Comparison of ENCODE assay signal across 1 cellular context in genomic region chr1:161225178-161225533, GRCh38.
TF ChIP-seq lines count a peak whose summit lies in the region.

No MANE protein-coding gene starts in this region.

TF ChIP-seq in K562, 482 proteins besides CTCF, POLR2A, EP300 and RAD21:
- 0 out of 2 replicates have a peak, but pooled peaks have one; percentile 17 for TF ChIP-seq ETV1 (tag; conservative IDR thresholded peaks at IDR 0.05; ENCODE audit: low read depth)
- no peak for TF ChIP-seq DPF2 (IDR thresholded peaks at IDR 0.05)
TF ChIP-seq in K562: peak in this region for 1.
